In the genomic region with DNA sequence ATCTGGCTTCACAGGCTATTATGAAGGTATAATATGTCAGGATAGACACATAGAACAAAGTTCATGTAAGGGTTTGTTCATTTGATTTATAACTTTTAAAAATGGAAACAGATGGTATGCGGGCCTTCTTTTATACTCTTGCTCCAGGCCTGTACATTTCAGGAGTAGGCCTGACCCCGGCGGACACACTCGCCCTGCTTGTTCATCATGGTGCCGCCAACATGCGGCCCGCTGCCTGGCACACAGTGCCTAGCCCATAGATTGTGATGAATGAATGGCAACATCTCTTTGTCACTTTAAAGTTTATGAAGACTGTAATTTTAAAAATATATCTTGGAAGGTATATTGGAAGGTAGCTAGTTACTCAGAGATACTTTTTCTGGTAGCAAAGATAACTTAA, we compare ENCODE assay signal across 24 cellular contexts.
"Had no signal": no experiment of that assay in that cellular context is flagged by ENCODE, and none has a peak within 500 bp of the region (broad histone marks: within the 10 kb centered on the region; RNA-seq: fewer than 3 reads in every experiment).

No MANE protein-coding gene starts in this region.

- ATAC-seq: activated CD8-positive, alpha-beta T cell treated with anti-CD3 and anti-CD28 coated beads, Interleukin-2, amount 10 ng/mL, durations not matched to agents 7 days and 5 days; HepG2; T-cell had no signal

- H3K27ac Mint-ChIP-seq: activated B cell treated with CpG ODN at 0.5 μM for 24 hours; activated naive CD4-positive, alpha-beta T cell treated with anti-CD3 and anti-CD28 coated beads for 36 hours had no signal

- H3K4me3 ChIP-seq: SK-N-MC had no signal

- H3K4me3 Mint-ChIP-seq: activated B cell treated with CpG ODN at 0.5 μM for 24 hours; activated CD8-positive, alpha-beta T cell treated with anti-CD3 and anti-CD28 coated beads, Interleukin-2, amount 10 ng/mL, durations not matched to agents 7 days and 5 days; activated naive CD4-positive, alpha-beta T cell treated with anti-CD3 and anti-CD28 coated beads for 36 hours; brain; T-cell had no signal

- H3K4me1 Mint-ChIP-seq: brain had no signal

- H3K9me3 Mint-ChIP-seq: activated B cell treated with CpG ODN at 0.5 μM for 24 hours; activated naive CD4-positive, alpha-beta T cell treated with anti-CD3 and anti-CD28 coated beads for 36 hours; brain; T-cell had no signal

- H3K27me3 Mint-ChIP-seq: activated B cell treated with CpG ODN at 0.5 μM for 24 hours, brain, T-cell had no signal

- H3K27ac ChIP-seq: SK-N-MC had no signal

- DNase-seq: activated B cell treated with CpG ODN at 0.5 μM for 24 hours; activated CD4-positive, alpha-beta T cell treated with anti-CD3 and anti-CD28 coated beads for 1 hour; activated CD4-positive, alpha-beta T cell treated with anti-CD3 and anti-CD28 coated beads, Interleukin-2, amount 50 U/mL, for 4 hours; activated CD8-positive, alpha-beta memory T cell treated with anti-CD3 and anti-CD28 coated beads, Interleukin-2, amount 50 U/mL, for 48 hours; activated CD8-positive, alpha-beta T cell treated with anti-CD3 and anti-CD28 coated beads, Interleukin-2, amount 10 ng/mL, durations not matched to agents 7 days and 5 days; activated naive CD4-positive, alpha-beta T cell treated with anti-CD3 and anti-CD28 coated beads for 36 hours; activated T-cell treated with anti-CD3 and anti-CD28 coated beads, Interleukin-2, amount 50 U/mL, for 1 hour; amygdala; MM.1S; NCI-H1105; NCI-H1436 treated with DMSO at 0.1 percent for 48 hours; NCI-H187; NCI-H2081; NCI-H510A treated with DMSO at 0.1 percent for 48 hours; NCI-H69; NK-92 treated with Interleukin-12 subunit alpha and Interleukin-12 subunit beta, amount 100 ng/mL, for 24 hours; OCI-M1; RPMI8226; T-cell; T-helper 2 cell; T1000 had no signal
